ENCODE assay signal across 18 cellular contexts in the genomic region with DNA sequence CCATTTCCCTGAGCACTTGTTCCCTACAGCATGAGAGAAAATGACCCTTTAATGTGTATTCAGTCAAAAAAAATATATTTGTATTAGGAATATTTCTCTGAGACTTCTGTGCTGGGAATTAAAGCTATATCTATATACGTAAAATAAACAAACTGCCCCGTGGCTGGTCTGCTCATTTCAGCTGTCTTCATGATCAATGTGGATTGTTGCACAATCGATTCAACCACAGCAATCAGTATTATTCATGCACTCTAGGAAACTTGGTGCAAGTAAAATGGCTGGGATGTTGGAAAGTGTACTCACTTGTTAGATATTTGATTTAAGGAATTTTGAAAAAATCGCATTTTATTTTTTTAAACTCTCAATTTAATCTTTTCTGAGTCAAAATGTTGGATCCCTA.
"Had no signal": no experiment of that assay in that cellular context is flagged by ENCODE, and none has a peak within 500 bp of the region (broad histone marks: within the 10 kb centered on the region; RNA-seq: fewer than 3 reads in every experiment).

No MANE protein-coding gene starts in this region.

- H3K9me3 ChIP-seq: esophagus muscularis mucosa, thoracic aorta had no signal

- H3K27ac ChIP-seq: epithelial cell of prostate, esophagus muscularis mucosa, hepatocyte, stomach, thoracic aorta had no signal

- H3K4me2 ChIP-seq: hepatocyte had no signal

- H3K79me2 ChIP-seq: hepatocyte had no signal

- ATAC-seq: left colon, natural killer cell had no signal

- H3K36me3 ChIP-seq: esophagus muscularis mucosa, stomach, thoracic aorta had no signal

- H3K4me3 ChIP-seq: esophagus muscularis mucosa, hepatocyte, stomach, thoracic aorta had no signal

- H3K27me3 ChIP-seq: esophagus muscularis mucosa, hepatocyte, stomach had no signal

- FAIRE-seq: endometrium, small intestine had no signal

- H3K4me1 ChIP-seq: esophagus muscularis mucosa, stomach had no signal

- H2AFZ ChIP-seq: hepatocyte had no signal

- DNase-seq: cortex of kidney; effector memory CD4-positive, alpha-beta T cell; foreskin melanocyte; head of caudate nucleus; left colon; natural killer cell; posterior cingulate gyrus; small intestine; stimulated activated CD4-positive, alpha-beta T cell treated with anti-CD3 and anti-CD28 coated beads, Interleukin-12 subunit alpha, Interleukin-12 subunit beta, amount 100 ng/mL, for 4 hours; stimulated activated naive CD4-positive, alpha-beta T cell; stomach; substantia nigra; trophoblast cell had no signal
